In the genomic region with DNA sequence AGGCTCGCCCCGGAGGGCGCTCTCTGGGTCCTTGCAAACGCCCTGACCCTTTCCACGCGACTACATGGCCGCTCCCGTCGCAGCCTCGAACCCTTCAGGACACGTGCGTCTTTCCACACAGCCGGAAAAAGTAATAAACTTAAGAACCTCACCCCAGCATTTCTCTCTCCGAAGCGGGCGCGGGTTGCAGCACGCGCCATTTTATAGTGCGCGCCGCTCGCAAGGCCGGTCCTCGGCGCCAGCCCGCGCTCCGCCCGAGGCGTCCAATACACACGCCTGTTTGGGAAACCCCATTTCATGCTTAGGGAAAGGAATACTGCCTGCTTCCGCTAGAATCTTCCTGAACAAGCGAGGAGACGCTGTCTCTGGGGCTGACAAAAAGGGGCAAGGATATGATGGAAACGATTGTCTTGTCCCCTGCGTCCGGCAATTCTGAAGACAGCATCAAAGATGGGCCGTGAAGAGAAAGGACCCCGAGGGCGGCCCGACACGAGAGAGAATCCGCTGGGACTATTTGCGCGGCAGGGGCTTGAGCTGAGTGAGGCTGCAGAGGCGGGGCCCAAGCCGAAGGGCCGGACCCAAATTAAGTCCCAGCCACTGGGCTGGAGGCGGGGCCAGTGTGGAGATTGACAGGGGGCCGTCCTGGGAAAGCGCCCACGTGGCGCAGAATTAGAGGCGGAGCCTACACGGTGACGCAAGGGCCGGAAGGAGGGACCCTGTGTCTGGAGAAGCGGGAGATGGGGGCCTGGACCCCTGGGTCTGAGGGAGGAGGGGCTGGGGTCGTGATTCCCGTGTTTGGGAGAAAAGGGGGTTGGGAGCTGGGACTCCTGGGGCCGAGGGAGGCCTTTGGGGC, we compare ENCODE assay signal across 8 cellular contexts. TPM values are rescaled to one million over a fixed set of nuclear protein-coding genes. Genes with fewer than 3 reads are reported as not detected.
DNase-seq lines count a peak whose midpoint lies in the region; ATAC-seq, FAIRE-seq and TF ChIP-seq lines count a peak whose summit lies in the region.

No MANE protein-coding gene starts in this region.

- peak overlapping the region; percentile 93 for H3K4me3 ChIP-seq in cardiac muscle cell
- H3K4me3 ChIP-seq in parathyroid adenoma (ENCODE audit: low read depth, low read length): peak overlapping the region; percentile 81
- H3K4me3 ChIP-seq in tibial nerve: peak overlapping the region; percentile 64 to 99 (median 84)

- whole genome bisulfite sequencing in adipose tissue, 3 donors: 0 to 1% (median 1%) methylated on average over 62 of the region's 62 CpGs
- 0% methylated on average over 31 to 62 of the region's 62 CpGs for WGBS in tibial nerve, 2 donors

- H3K9me3 ChIP-seq in cardiac muscle cell (ENCODE audit: low read depth) (no peaks in the 10 kb centered on the region), parathyroid adenoma (ENCODE audit: control insufficient read depth, low read length) (no peaks in the 10 kb centered on the region), tibial nerve (no peaks in the 10 kb centered on the region)

- H3K9ac ChIP-seq in parathyroid adenoma: peak overlapping the region; percentile 56

- peak overlapping the region; percentile 90 for H3K27ac ChIP-seq in adipose tissue (ENCODE audit: low read depth, low read length)
- peak overlapping the region; percentile 98 for H3K27ac ChIP-seq in cardiac muscle cell
- H3K27ac ChIP-seq in parathyroid adenoma: peak overlapping the region; percentile 97
- H3K27ac ChIP-seq in tibial nerve: peak overlapping the region; percentile 90 to 98 (median 96)

- H2AFZ ChIP-seq in parathyroid adenoma: peak overlapping the region; percentile 85

- peaks cover 6% of the 10 kb centered on the region for H3K4me1 ChIP-seq in cardiac muscle cell (ENCODE audit: low read depth)
- H3K4me1 ChIP-seq in parathyroid adenoma: peaks cover 9% of the 10 kb centered on the region
- H3K4me1 ChIP-seq in tibial nerve: peaks cover 0 to 30% (median 19%) of the 10 kb centered on the region in 4 donors

- H3K4me2 ChIP-seq in parathyroid adenoma (ENCODE audit: low read length): peak overlapping the region; percentile 83

- TF ChIP-seq POLR2A in GM12891 (IDR thresholded peaks at IDR 0.05; ENCODE audit: low read depth, low read length): peak; percentile 99
- TF ChIP-seq POLR2A in tibial nerve (IDR thresholded peaks at IDR 0.05): peak; percentile 42 to 50

- peak; percentile 93 for DNase-seq in GM12891 (ENCODE audit: insufficient read length, low spot score)
- peak; percentile 100 for DNase-seq in NCI-H1436 (lab: John Stamatoyannopoulos, UW)
- DNase-seq in SW480 (ENCODE audit: low spot score): peak; percentile 99
- DNase-seq in cardiac muscle cell (ENCODE audit: low read depth in 1 of 2, low spot score in 1 of 2): peak; percentile 100
- peak; percentile 97 for DNase-seq in tibial nerve (ENCODE audit: low spot score in 2 of 2)

- peak; percentile 92 for FAIRE-seq in GM12891 (lab: Jason Lieb, UNC)

- H3K79me2 ChIP-seq in parathyroid adenoma: peaks cover 12% of the 10 kb centered on the region

- H3K36me3 ChIP-seq in cardiac muscle cell: peaks cover 17% of the 10 kb centered on the region
- H3K36me3 ChIP-seq in parathyroid adenoma (ENCODE audit: control insufficient read depth, insufficient read depth, low read length): no peaks in the 10 kb centered on the region
- H3K36me3 ChIP-seq in tibial nerve: peaks cover 0 to 24% (median 0%) of the 10 kb centered on the region in 3 donors

- TF ChIP-seq EP300 in tibial nerve (IDR thresholded peaks at IDR 0.05): peak; percentile 90 to 95

- ATAC-seq in HG02840 (IDR thresholded peaks at IDR 0.05; ENCODE audit: low FRiP score, unreplicated experiment): peak; percentile 89

- H3K27me3 ChIP-seq in cardiac muscle cell (peaks cover 16% of the 10 kb centered on the region), parathyroid adenoma (ENCODE audit: control insufficient read depth, insufficient read depth, low read length) (no peaks in the 10 kb centered on the region), tibial nerve (no peaks in the 10 kb centered on the region)

- TF ChIP-seq CTCF in cardiac muscle cell (IDR thresholded peaks at IDR 0.05; ENCODE audit: low read depth, low read length): peak; percentile 1
- no peak for TF ChIP-seq CTCF in parathyroid adenoma (IDR thresholded peaks at IDR 0.05)
- TF ChIP-seq CTCF in tibial nerve (IDR thresholded peaks at IDR 0.05): peak in 2 of 5 experiments; percentile 10 to 55

TF ChIP-seq in GM12891, 5 proteins besides CTCF, POLR2A, EP300 and RAD21:
- TF ChIP-seq SPI1 (IDR thresholded peaks at IDR 0.05; ENCODE audit: low read depth, low read length) (no peak), POLR2AphosphoS5 (IDR thresholded peaks at IDR 0.05; ENCODE audit: low read depth, low read length) (peak; percentile 99), TAF1 (IDR thresholded peaks at IDR 0.05; ENCODE audit: low read depth, low read length) (peak; percentile 95), PAX5 (IDR thresholded peaks at IDR 0.05; ENCODE audit: insufficient read depth, low read length, severe bottlenecking) (no peak), POU2F2 (IDR thresholded peaks at IDR 0.05; ENCODE audit: low read depth, low read length) (peak; percentile 96)

RNA-seq across cellular contexts. Expression of a gene that starts 14.4 kb away (rescaled TPM):
- not detected for polyA plus RNA-seq in GM12891 (2012; ENCODE audit: low read depth, missing spikeins)
- polyA plus RNA-seq in adipose tissue (not detected), cardiac muscle cell (0.23 and 0.64 TPM in 2 replicates)
- total RNA-seq in cardiac muscle cell (not detected in 2 replicates), tibial nerve (not detected)

RNA-seq across cellular contexts. Expression of a gene that starts 18.9 kb away (rescaled TPM):
- polyA plus RNA-seq in GM12891 (2012; ENCODE audit: low read depth, missing spikeins): 41.1 TPM
- polyA plus RNA-seq in adipose tissue (1,000 to 10,000 TPM in 1 of 3 donors, under 1 TPM in 1, not detected in 1; 0.92 to 1,524 TPM), cardiac muscle cell (not detected in 2 replicates)
- total RNA-seq in cardiac muscle cell (not detected in 2 replicates), tibial nerve (1 to 10 TPM in 2 of 4 donors, under 1 TPM in 1, not detected in 1; 0.78 to 1.8 (median 1.5) TPM)

RNA-seq across cellular contexts. Expression of a gene that starts 28.7 kb away (rescaled TPM):
- not detected for polyA plus RNA-seq in GM12891 (2012; ENCODE audit: low read depth, missing spikeins)
- under 1 TPM in 1 of 3 donors, not detected in 2; 0.10 TPM for polyA plus RNA-seq in adipose tissue
- not detected in 2 replicates for total RNA-seq in cardiac muscle cell
- polyA plus RNA-seq in cardiac muscle cell: not detected in 2 replicates
- total RNA-seq in tibial nerve: not detected

RNA-seq across cellular contexts. Expression of a gene that starts 34.4 kb away (rescaled TPM):
- polyA plus RNA-seq in GM12891 (2012; ENCODE audit: low read depth, missing spikeins): not detected
- polyA plus RNA-seq in adipose tissue: not detected
- total RNA-seq in cardiac muscle cell: not detected in 2 replicates
- not detected in 2 replicates for polyA plus RNA-seq in cardiac muscle cell
- not detected for total RNA-seq in tibial nerve

RNA-seq across cellular contexts. Expression of a gene that starts 50.1 kb away (rescaled TPM):
- not detected for polyA plus RNA-seq in GM12891 (2012; ENCODE audit: low read depth, missing spikeins)
- under 1 TPM in 1 of 3 donors, not detected in 2; 0.05 TPM for polyA plus RNA-seq in adipose tissue
- not detected in 2 replicates for total RNA-seq in cardiac muscle cell
- 1.00 TPM in 1 of 2 replicates, not detected in the other for polyA plus RNA-seq in cardiac muscle cell
- total RNA-seq in tibial nerve: not detected

Comparison
In these comparisons a context has a peak if more than half of its experiments do, and no peak if none do; other contexts are left out.
1. Peak in every context shown above with its lines: DNase-seq, ATAC-seq, H3K4me3 ChIP-seq and H3K27ac ChIP-seq.